ENCODE assay signal across 17 cellular contexts in genomic region chr20:15220778-15221565, GRCh38.
DNase-seq lines count a peak whose midpoint lies in the region; ATAC-seq and TF ChIP-seq lines count a peak whose summit lies in the region.
"Had no signal": no experiment of that assay in that cellular context is flagged by ENCODE, and none has a peak within 500 bp of the region (broad histone marks: within the 10 kb centered on the region; RNA-seq: fewer than 3 reads in every experiment).

No MANE protein-coding gene starts in this region.

- H3K4me1 Mint-ChIP-seq in immature natural killer cell = no peaks in the 10 kb centered on the region
- H3K4me1 Mint-ChIP-seq: stimulated activated naive CD8-positive, alpha-beta T cell treated with anti-CD3 and anti-CD28 coated beads, Interleukin-15, amount 100 ng/mL, for 72 hours had no signal

- H3K4me3 ChIP-seq in brain microvascular endothelial cell (ENCODE audit: low read depth, low read length) = no peak overlapping the region
- no peak overlapping the region for H3K4me3 ChIP-seq in skeletal muscle cell (ENCODE audit: low read depth, low read length)
- H3K4me3 ChIP-seq: adrenal gland had no signal

- H3K27me3 Mint-ChIP-seq in immature natural killer cell (ENCODE audit: low read depth in 3 of 3) = no peaks in the 10 kb centered on the region
- H3K27me3 Mint-ChIP-seq: activated CD4-positive, alpha-beta memory T cell treated with anti-CD3 and anti-CD28 coated beads for 36 hours; stimulated activated naive CD8-positive, alpha-beta T cell treated with anti-CD3 and anti-CD28 coated beads, Interleukin-15, amount 100 ng/mL, for 72 hours had no signal

- peak overlapping the region; percentile 26 for H3K27ac ChIP-seq in brain microvascular endothelial cell
- H3K27ac ChIP-seq: adrenal gland, C4-2B had no signal

- in situ Hi-C loops in brain microvascular endothelial cell (cut with HindIII; ENCODE audit: low pct_ligation_motif_present, low sequenced_read_pairs) = no loop called here

- no peaks in the 10 kb centered on the region for H3K36me3 ChIP-seq in brain microvascular endothelial cell (replicated peaks)
- H3K36me3 ChIP-seq: adrenal gland had no signal

- no peak overlapping the region for H3K27ac Mint-ChIP-seq in immature natural killer cell
- H3K27ac Mint-ChIP-seq: activated CD4-positive, alpha-beta memory T cell treated with anti-CD3 and anti-CD28 coated beads for 36 hours; stimulated activated naive CD8-positive, alpha-beta T cell treated with anti-CD3 and anti-CD28 coated beads, Interleukin-15, amount 100 ng/mL, for 72 hours had no signal

- no peak overlapping the region for H3K4me3 Mint-ChIP-seq in immature natural killer cell
- H3K4me3 Mint-ChIP-seq: activated CD4-positive, alpha-beta memory T cell treated with anti-CD3 and anti-CD28 coated beads for 36 hours; stimulated activated naive CD8-positive, alpha-beta T cell treated with anti-CD3 and anti-CD28 coated beads, Interleukin-15, amount 100 ng/mL, for 72 hours had no signal

- peaks cover 0 to 65% (median 9%) of the 10 kb centered on the region in 6 donors for H3K9me3 Mint-ChIP-seq in immature natural killer cell
- H3K9me3 Mint-ChIP-seq: stimulated activated naive CD8-positive, alpha-beta T cell treated with anti-CD3 and anti-CD28 coated beads, Interleukin-15, amount 100 ng/mL, for 72 hours had no signal

- no peaks in the 10 kb centered on the region for H3K27me3 ChIP-seq in brain microvascular endothelial cell (replicated peaks)
- H3K27me3 ChIP-seq: adrenal gland had no signal

- no peak for TF ChIP-seq CTCF in brain microvascular endothelial cell (IDR thresholded peaks at IDR 0.05; ENCODE audit: low read depth, low read length, missing control alignments)

- DNase-seq in HS-5 (ENCODE audit: low read depth) (peak; percentile 35), brain microvascular endothelial cell (peak; percentile 39), glomerular endothelial cell (ENCODE audit: extremely low read depth, low read depth, low spot score) (peak; percentile 14), skeletal muscle cell (ENCODE audit: low read depth) (peak; percentile 29), immature natural killer cell (no peak)
- DNase-seq: activated CD4-positive, alpha-beta memory T cell treated with anti-CD3 and anti-CD28 coated beads for 36 hours; adrenal gland; cortex of kidney; DMS79 treated with DMSO at 0.1 percent for 48 hours; NCI-H1436 treated with DMSO at 0.1 percent for 48 hours; NCI-H510A; stimulated activated naive CD8-positive, alpha-beta T cell treated with anti-CD3 and anti-CD28 coated beads, Interleukin-15, amount 100 ng/mL, for 72 hours had no signal

- no peak for ATAC-seq in GM18517 (IDR thresholded peaks at IDR 0.05; ENCODE audit: unreplicated experiment)
- no peak for ATAC-seq in HG03432 (IDR thresholded peaks at IDR 0.05; ENCODE audit: unreplicated experiment)
- no peak for ATAC-seq in GM21737 (IDR thresholded peaks at IDR 0.05; ENCODE audit: unreplicated experiment)
- ATAC-seq: HCT116; stimulated activated naive CD8-positive, alpha-beta T cell treated with anti-CD3 and anti-CD28 coated beads, Interleukin-15, amount 100 ng/mL, for 72 hours had no signal

- peaks cover 0 to 4% (median 0%) of the 10 kb centered on the region in 3 donors for H3K36me3 Mint-ChIP-seq in immature natural killer cell
- H3K36me3 Mint-ChIP-seq: activated CD4-positive, alpha-beta memory T cell treated with anti-CD3 and anti-CD28 coated beads for 36 hours had no signal

Comparison
In these comparisons a context has a peak if more than half of its experiments do, and no peak if none do; other contexts are left out.
1. DNase-seq: peak in HS-5 (single experiment), brain microvascular endothelial cell (single experiment), glomerular endothelial cell (single experiment) and skeletal muscle cell (single experiment); none in immature natural killer cell (0 of 3).